Comparison of ENCODE assay signal across 17 cellular contexts in genomic region chr11:8709777-8710176, GRCh38. TPM values are rescaled to one million over a fixed set of nuclear protein-coding genes. Genes with fewer than 3 reads are reported as not detected.
A peak's percentile ranks its signal among the peaks of the same experiment; 100 is the strongest.
DNase-seq lines count a peak whose midpoint lies in the region; ATAC-seq and TF ChIP-seq lines count a peak whose summit lies in the region.
"Had no signal": no experiment of that assay in that cellular context is flagged by ENCODE, and none has a peak within 500 bp of the region (broad histone marks: within the 10 kb centered on the region; RNA-seq: fewer than 3 reads in every experiment).

No MANE protein-coding gene starts in this region.

- 75 to 80% methylated on average over 4 of the region's 4 CpGs for WGBS in heart right ventricle, 2 donors
- 75% methylated on average over 4 of the region's 4 CpGs for WGBS in right cardiac atrium
- WGBS in aorta, 2 donors = 90 to 91% methylated on average over 4 of the region's 4 CpGs

- ATAC-seq in heart right ventricle (no peak), Right ventricle myocardium superior (ENCODE audit: poor library complexity) (no peak), right cardiac atrium (no peak), aorta (ENCODE audit: low FRiP score) (no peak)

- H3K27me3 ChIP-seq in heart right ventricle (no peaks in the 10 kb centered on the region), right cardiac atrium (ENCODE audit: control insufficient read depth, insufficient read depth) (no peaks in the 10 kb centered on the region), rectal smooth muscle tissue (ENCODE audit: control insufficient read depth, insufficient read depth, low read length) (no peaks in the 10 kb centered on the region), aorta (ENCODE audit: control insufficient read depth in 1 of 2, insufficient read depth in 2 of 2, low read length in 1 of 2) (no peaks in the 10 kb centered on the region)

- H3K36me3 ChIP-seq in heart right ventricle (peaks cover 0 to 66% (median 0%) of the 10 kb centered on the region in 9 donors), rectal smooth muscle tissue (ENCODE audit: control insufficient read depth, insufficient read depth, low read length) (peaks cover 26% of the 10 kb centered on the region), aorta (ENCODE audit: control insufficient read depth in 1 of 2, insufficient read depth in 2 of 2, low read length in 1 of 2) (no peaks in the 10 kb centered on the region)

- intact Hi-C loops in heart right ventricle (cut with DNase I) (loop anchor here in 2 of 10 donors (5.0 kb wide), 2 partner anchors 98 to 103 kb away; a partner anchor contains a TSS), Right ventricle myocardium superior (cut with DNase I) (loop anchor here (5.0 kb wide), 1 partner anchor 98 kb away; no protein-coding TSS in a partner anchor), right cardiac atrium (cut with DNase I) (loop anchor here in 1 of 4 donors (10.0 kb wide), 1 partner anchor 95 kb away; no protein-coding TSS in a partner anchor), aorta (cut with DNase I) (loop anchor here in 1 of 2 donors (2.0 to 5.0 kb wide), 2 partner anchors 21 to 98 kb away; no protein-coding TSS in a partner anchor)

- no peak overlapping the region for H3K9ac ChIP-seq in rectal smooth muscle tissue (ENCODE audit: low read length)
- H3K9ac ChIP-seq: GM23248 had no signal

- TF ChIP-seq CTCF in heart right ventricle (IDR thresholded peaks at IDR 0.05) = no peak

- DNase-seq in heart right ventricle = no peak
- DNase-seq in Right ventricle myocardium superior = no peak
- DNase-seq in right cardiac atrium = no peak
- DNase-seq in aorta = no peak
- DNase-seq in HCEC 1CT = no peak
- DNase-seq in NCI-H510A (lab: John Stamatoyannopoulos, UW) = no peak
- DNase-seq in AG20443 (ENCODE audit: low spot score) = no peak
- DNase-seq: ACHN; activated naive CD4-positive, alpha-beta T cell; cerebellar nuclear complex; GF-D8; NCI-H1417; OCI-M1; stimulated activated CD4-positive, alpha-beta T cell treated with anti-CD3 and anti-CD28 coated beads, Interleukin-2, amount 100 ng/mL, for 24 hours; WERI-Rb-1 had no signal

- H3K4me1 ChIP-seq in heart right ventricle (peaks cover 28 to 57% (median 49%) of the 10 kb centered on the region in 9 donors), right cardiac atrium (ENCODE audit: control insufficient read depth, insufficient read depth, low read length) (peaks cover 20% of the 10 kb centered on the region), rectal smooth muscle tissue (ENCODE audit: control insufficient read depth, insufficient read depth, low read length) (peaks cover 44% of the 10 kb centered on the region), aorta (ENCODE audit: control insufficient read depth in 1 of 2, insufficient read depth in 2 of 2, low read length in 2 of 2) (no peaks in the 10 kb centered on the region)

- H3K4me3 ChIP-seq in heart right ventricle (no peak overlapping the region), right cardiac atrium (ENCODE audit: low read length) (no peak overlapping the region), rectal smooth muscle tissue (ENCODE audit: low read length) (no peak overlapping the region), aorta (ENCODE audit: low read length in 2 of 2) (no peak overlapping the region)
- H3K4me3 ChIP-seq: GM23248 had no signal

- H3K27ac ChIP-seq in heart right ventricle = peak overlapping the region in 9 of 10 donors; percentile 57 to 89 (median 84)
- H3K27ac ChIP-seq in right cardiac atrium (ENCODE audit: low read length) = peak overlapping the region; percentile 66
- H3K27ac ChIP-seq in rectal smooth muscle tissue (ENCODE audit: low read depth, low read length) = peak overlapping the region; percentile 98
- H3K27ac ChIP-seq in aorta (ENCODE audit: low read depth in 1 of 2, low read length in 2 of 2) = peak overlapping the region; percentile 53 to 55
- H3K27ac ChIP-seq: GM23248, WERI-Rb-1 had no signal

- H3K9me3 ChIP-seq in heart right ventricle = no peaks in the 10 kb centered on the region
- H3K9me3 ChIP-seq in right cardiac atrium (ENCODE audit: control insufficient read depth, low read length) = no peaks in the 10 kb centered on the region
- H3K9me3 ChIP-seq in aorta (ENCODE audit: control insufficient read depth, low read length) = no peaks in the 10 kb centered on the region

RNA-seq across cellular contexts. Expression of gene RPL27A, which starts 27.2 kb away (rescaled TPM):
- total RNA-seq in heart right ventricle (100 to 1,000 TPM; 317 to 560 (median 381) TPM), Right ventricle myocardium superior (549 TPM), right cardiac atrium (100 to 1,000 TPM; 519 to 805 (median 620) TPM), aorta (100 to 1,000 TPM; 623 to 776 TPM)
- polyA plus RNA-seq in heart right ventricle (1,000 to 10,000 TPM; 1,911 to 2,131 TPM), right cardiac atrium (1,811 TPM), aorta (1,000 to 10,000 TPM; 2,339 to 4,548 TPM)

RNA-seq across cellular contexts. Expression of gene TRIM66, which starts 27.3 kb away (rescaled TPM):
- total RNA-seq in heart right ventricle (1 to 10 TPM; 1.8 to 7.4 (median 2.8) TPM), Right ventricle myocardium superior (2.4 TPM), right cardiac atrium (1 to 10 TPM; 2.0 to 3.6 (median 2.9) TPM), aorta (10 to 100 TPM in 1 of 2 donors, 1 to 10 TPM in 1; 9.4 to 18.7 TPM)
- polyA plus RNA-seq in heart right ventricle (1 to 10 TPM in 1 of 2 donors, under 1 TPM in 1; 0.33 to 3.2 TPM), right cardiac atrium (1.6 TPM), aorta (1 to 10 TPM; 3.4 to 8.4 TPM)
